25 cellular contexts compared by ENCODE assay signal in genomic region chr4:40281913-40282312, GRCh38. TPM values are rescaled to one million over a fixed set of nuclear protein-coding genes. Genes with fewer than 3 reads are reported as not detected.
DNase-seq lines count a peak whose midpoint lies in the region; ATAC-seq lines count a peak whose summit lies in the region.
"Had no signal": no experiment of that assay in that cellular context is flagged by ENCODE, and none has a peak within 500 bp of the region (broad histone marks: within the 10 kb centered on the region; RNA-seq: fewer than 3 reads in every experiment).

No MANE protein-coding gene starts in this region.

- H3K9me3 Mint-ChIP-seq in activated CD4-positive, alpha-beta T cell treated with anti-CD3 and anti-CD28 coated beads for 36 hours (ENCODE audit: low read depth), result peaks cover 10% of the 10 kb centered on the region
- peaks cover 0 to 6% (median 0%) of the 10 kb centered on the region in 5 donors for H3K9me3 Mint-ChIP-seq in CD8-positive, alpha-beta memory T cell
- peaks cover 12% of the 10 kb centered on the region for H3K9me3 Mint-ChIP-seq in activated T-helper 1 cell treated with anti-CD3 and anti-CD28 coated beads, Interleukin-12 subunit alpha, Interleukin-12 subunit beta, Interleukin-2, Interleukin-4 antibody, amounts not matched to agents 30 ng/mL and 10 ng/mL and 1 ng/mL, durations not matched to agents 14 hours and 24 hours and 36 hours
- peaks cover 0 to 6% (median 0%) of the 10 kb centered on the region in 9 donors for H3K9me3 Mint-ChIP-seq in naive thymus-derived CD8-positive, alpha-beta T cell
- H3K9me3 Mint-ChIP-seq: endodermal cell had no signal

- no peak overlapping the region for H3K4me3 ChIP-seq in CD8-positive, alpha-beta memory T cell (ENCODE audit: low read length)
- H3K4me3 ChIP-seq: colonic mucosa, prostate gland, upper lobe of left lung had no signal

- POLR2A ChIA-PET in activated CD4-positive, alpha-beta T cell treated with anti-CD3 and anti-CD28 coated beads for 36 hours (lab: Charles Lee), result no interaction called here
- POLR2A ChIA-PET in CD8-positive, alpha-beta memory T cell (lab: Charles Lee), result interaction anchor here (1.3 kb wide), 1 partner anchor 19 kb away, joined by 16 read pairs; no protein-coding TSS in a partner anchor
- POLR2A ChIA-PET in naive thymus-derived CD8-positive, alpha-beta T cell (lab: Charles Lee), result interaction anchor here (2.0 to 3.4 kb wide), 5 partner anchors 17 to 34 kb away, joined by 4 to 52 read pairs (median 9); no protein-coding TSS in a partner anchor

- CTCF ChIA-PET in activated CD4-positive, alpha-beta T cell treated with anti-CD3 and anti-CD28 coated beads for 36 hours (lab: Charles Lee), result interaction anchor here (1.3 kb wide), 1 partner anchor 9 kb away, joined by 3 read pairs; no protein-coding TSS in a partner anchor
- CTCF ChIA-PET in CD8-positive, alpha-beta memory T cell (lab: Charles Lee), result interaction anchor here (1.8 to 8.5 kb wide), 4 partner anchors 11 to 27 kb away, joined by 4 to 111 read pairs (median 11); no protein-coding TSS in a partner anchor

- no peaks in the 10 kb centered on the region for H3K27me3 ChIP-seq in CD8-positive, alpha-beta memory T cell (ENCODE audit: insufficient read depth, low read length, poor library complexity, severe bottlenecking)
- H3K27me3 ChIP-seq: colonic mucosa, upper lobe of left lung had no signal

- DNase-seq in activated CD4-positive, alpha-beta T cell treated with anti-CD3 and anti-CD28 coated beads for 36 hours, result no peak
- no peak for DNase-seq in activated CD4-positive, alpha-beta T cell treated with anti-CD3 and anti-CD28 coated beads, Interleukin-2, amount 50 U/mL, for 48 hours
- no peak for DNase-seq in CD8-positive, alpha-beta memory T cell
- no peak for DNase-seq in activated T-helper 1 cell treated with anti-CD3 and anti-CD28 coated beads, Interleukin-12 subunit alpha, Interleukin-12 subunit beta, Interleukin-2, Interleukin-4 antibody, amounts not matched to agents 30 ng/mL and 10 ng/mL and 1 ng/mL, durations not matched to agents 14 hours and 24 hours and 36 hours (ENCODE audit: low spot score)
- DNase-seq in naive thymus-derived CD8-positive, alpha-beta T cell, result no peak
- DNase-seq in NCI-H1694 (lab: John Stamatoyannopoulos, UW) (no peak), amniotic stem cell (lab: John Stamatoyannopoulos, UW) (no peak), NCI-H510A (lab: John Stamatoyannopoulos, UW) (no peak)
- DNase-seq: activated CD4-positive, CD25-positive, alpha-beta regulatory T cell; amygdala; colonic mucosa; DMS53; endodermal cell; GDM1; left ventricle myocardium superior; midbrain; NCI-H1092; NCI-H1930; OCI-M1; substantia nigra; T-helper 9 cell; upper lobe of left lung had no signal

- H3K36me3 Mint-ChIP-seq in activated CD4-positive, alpha-beta T cell treated with anti-CD3 and anti-CD28 coated beads for 36 hours (ENCODE audit: low read depth), result peaks cover 17% of the 10 kb centered on the region
- peaks cover 0 to 3% (median 3%) of the 10 kb centered on the region in 3 donors for H3K36me3 Mint-ChIP-seq in CD8-positive, alpha-beta memory T cell
- peaks cover 11% of the 10 kb centered on the region for H3K36me3 Mint-ChIP-seq in activated T-helper 1 cell treated with anti-CD3 and anti-CD28 coated beads, Interleukin-12 subunit alpha, Interleukin-12 subunit beta, Interleukin-2, Interleukin-4 antibody, amounts not matched to agents 30 ng/mL and 10 ng/mL and 1 ng/mL, durations not matched to agents 14 hours and 24 hours and 36 hours (ENCODE audit: low read depth)
- H3K36me3 Mint-ChIP-seq in naive thymus-derived CD8-positive, alpha-beta T cell, result peaks cover 0 to 7% (median 6%) of the 10 kb centered on the region in 3 donors

- intact Hi-C loops in activated CD4-positive, alpha-beta T cell treated with anti-CD3 and anti-CD28 coated beads for 36 hours (cut with DNase I, micrococcal nuclease), result loop anchor here in 1 of 2 experiments (2.0 kb wide), 1 partner anchor 15 kb away; no protein-coding TSS in a partner anchor
- intact Hi-C loops in activated T-helper 1 cell treated with anti-CD3 and anti-CD28 coated beads, Interleukin-12 subunit alpha, Interleukin-12 subunit beta, Interleukin-2, Interleukin-4 antibody, amounts not matched to agents 30 ng/mL and 10 ng/mL and 1 ng/mL, durations not matched to agents 14 hours and 24 hours and 36 hours (cut with micrococcal nuclease), result no loop called here

- H3K9me3 ChIP-seq in CD8-positive, alpha-beta memory T cell (ENCODE audit: low read length), result no peaks in the 10 kb centered on the region
- H3K9me3 ChIP-seq: colonic mucosa, prostate gland, upper lobe of left lung had no signal

- ATAC-seq in activated CD4-positive, alpha-beta T cell treated with anti-CD3 and anti-CD28 coated beads for 36 hours, result no peak
- ATAC-seq in naive thymus-derived CD8-positive, alpha-beta T cell, result no peak
- ATAC-seq: left ventricle myocardium superior had no signal

- H3K4me1 ChIP-seq in CD8-positive, alpha-beta memory T cell (ENCODE audit: insufficient read depth, low read length), result peaks cover 44% of the 10 kb centered on the region
- H3K4me1 ChIP-seq: colonic mucosa, prostate gland, upper lobe of left lung had no signal

- no peak overlapping the region for H3K27ac ChIP-seq in CD8-positive, alpha-beta memory T cell (ENCODE audit: low read depth, low read length)
- H3K27ac ChIP-seq: 22Rv1, colonic mucosa, prostate gland, upper lobe of left lung had no signal

- H3K4me1 Mint-ChIP-seq in activated CD4-positive, alpha-beta T cell treated with anti-CD3 and anti-CD28 coated beads for 36 hours, result peaks cover 51% of the 10 kb centered on the region
- H3K4me1 Mint-ChIP-seq in CD8-positive, alpha-beta memory T cell, result peaks cover 48 to 65% (median 54%) of the 10 kb centered on the region in 3 donors
- peaks cover 52% of the 10 kb centered on the region for H3K4me1 Mint-ChIP-seq in activated T-helper 1 cell treated with anti-CD3 and anti-CD28 coated beads, Interleukin-12 subunit alpha, Interleukin-12 subunit beta, Interleukin-2, Interleukin-4 antibody, amounts not matched to agents 30 ng/mL and 10 ng/mL and 1 ng/mL, durations not matched to agents 14 hours and 24 hours and 36 hours (ENCODE audit: low read depth)
- H3K4me1 Mint-ChIP-seq in naive thymus-derived CD8-positive, alpha-beta T cell, result peaks cover 28 to 69% (median 65%) of the 10 kb centered on the region in 4 donors

- no peaks in the 10 kb centered on the region for H3K36me3 ChIP-seq in CD8-positive, alpha-beta memory T cell (ENCODE audit: insufficient read depth, low read length)
- H3K36me3 ChIP-seq: colonic mucosa, prostate gland, upper lobe of left lung had no signal

- H3K27me3 Mint-ChIP-seq in activated CD4-positive, alpha-beta T cell treated with anti-CD3 and anti-CD28 coated beads for 36 hours, result no peaks in the 10 kb centered on the region
- no peaks in the 10 kb centered on the region for H3K27me3 Mint-ChIP-seq in CD8-positive, alpha-beta memory T cell
- H3K27me3 Mint-ChIP-seq in activated T-helper 1 cell treated with anti-CD3 and anti-CD28 coated beads, Interleukin-12 subunit alpha, Interleukin-12 subunit beta, Interleukin-2, Interleukin-4 antibody, amounts not matched to agents 30 ng/mL and 10 ng/mL and 1 ng/mL, durations not matched to agents 14 hours and 24 hours and 36 hours (ENCODE audit: insufficient read depth), result no peaks in the 10 kb centered on the region
- no peaks in the 10 kb centered on the region for H3K27me3 Mint-ChIP-seq in naive thymus-derived CD8-positive, alpha-beta T cell

- H3K27ac Mint-ChIP-seq in activated CD4-positive, alpha-beta T cell treated with anti-CD3 and anti-CD28 coated beads for 36 hours, result peak overlapping the region; percentile 52
- H3K27ac Mint-ChIP-seq in CD8-positive, alpha-beta memory T cell, result peak overlapping the region in 6 of 8 donors; percentile 43 to 95 (median 78)
- peak overlapping the region; percentile 73 for H3K27ac Mint-ChIP-seq in activated T-helper 1 cell treated with anti-CD3 and anti-CD28 coated beads, Interleukin-12 subunit alpha, Interleukin-12 subunit beta, Interleukin-2, Interleukin-4 antibody, amounts not matched to agents 30 ng/mL and 10 ng/mL and 1 ng/mL, durations not matched to agents 14 hours and 24 hours and 36 hours
- peak overlapping the region; percentile 32 to 98 (median 84) for H3K27ac Mint-ChIP-seq in naive thymus-derived CD8-positive, alpha-beta T cell
- H3K27ac Mint-ChIP-seq: endodermal cell had no signal

- no peak overlapping the region for H3K4me3 Mint-ChIP-seq in activated CD4-positive, alpha-beta T cell treated with anti-CD3 and anti-CD28 coated beads for 36 hours
- H3K4me3 Mint-ChIP-seq in CD8-positive, alpha-beta memory T cell, result peak overlapping the region in 3 of 7 donors; percentile 45 to 81 (median 54)
- no peak overlapping the region for H3K4me3 Mint-ChIP-seq in activated T-helper 1 cell treated with anti-CD3 and anti-CD28 coated beads, Interleukin-12 subunit alpha, Interleukin-12 subunit beta, Interleukin-2, Interleukin-4 antibody, amounts not matched to agents 30 ng/mL and 10 ng/mL and 1 ng/mL, durations not matched to agents 14 hours and 24 hours and 36 hours
- peak overlapping the region in 3 of 10 donors; percentile 33 to 67 (median 50) for H3K4me3 Mint-ChIP-seq in naive thymus-derived CD8-positive, alpha-beta T cell
- H3K4me3 Mint-ChIP-seq: endodermal cell had no signal

RNA-seq across cellular contexts. Expression of gene CHRNA9, which starts 53.2 kb away (rescaled TPM):
- not detected for total RNA-seq in activated CD4-positive, alpha-beta T cell treated with anti-CD3 and anti-CD28 coated beads for 36 hours
- under 1 TPM in 1 of 2 experiments, not detected in 1; 0.11 TPM for total RNA-seq in CD8-positive, alpha-beta memory T cell
- polyA plus RNA-seq in CD8-positive, alpha-beta memory T cell, result 0.14 TPM
- not detected in 2 replicates for total RNA-seq in activated T-helper 1 cell treated with anti-CD3 and anti-CD28 coated beads, Interleukin-12 subunit alpha, Interleukin-12 subunit beta, Interleukin-2, Interleukin-4 antibody, amounts not matched to agents 30 ng/mL and 10 ng/mL and 1 ng/mL, durations not matched to agents 14 hours and 24 hours and 36 hours
- under 1 TPM; 0.55 to 0.73 TPM for total RNA-seq in naive thymus-derived CD8-positive, alpha-beta T cell
- under 1 TPM in 1 of 3 donors, not detected in 2; 0.39 TPM for polyA plus RNA-seq in naive thymus-derived CD8-positive, alpha-beta T cell
- total RNA-seq: colonic mucosa, fibroblast of lung, left ventricle myocardium superior, prostate gland had no signal
- polyA plus RNA-seq: fibroblast of lung had no signal
